ENCODE assay signal across 10 cellular contexts in the genomic region with DNA sequence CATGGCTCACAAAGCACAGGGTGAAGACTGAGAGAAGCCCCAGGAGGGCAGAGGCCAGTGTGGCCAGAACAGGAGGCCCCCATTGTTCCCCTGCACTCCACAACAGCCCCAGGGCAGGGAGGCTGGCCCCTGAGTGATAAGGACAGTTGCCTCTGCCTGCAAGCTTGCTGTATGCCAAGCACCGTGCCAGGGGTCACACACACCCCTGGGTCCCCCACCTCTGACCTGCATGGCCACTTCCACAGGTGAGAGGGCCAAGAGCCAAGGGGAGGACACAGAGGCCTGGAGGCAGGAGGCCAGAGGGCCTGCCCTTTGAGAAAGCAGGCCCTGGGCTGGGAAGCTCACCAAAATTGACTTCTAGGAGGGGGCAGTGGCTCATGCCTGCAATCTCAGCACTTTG. TPM values are rescaled to one million over a fixed set of nuclear protein-coding genes. Genes with fewer than 3 reads are reported as not detected.
DNase-seq lines count a peak whose midpoint lies in the region; ATAC-seq, FAIRE-seq and TF ChIP-seq lines count a peak whose summit lies in the region.
"Had no signal": no experiment of that assay in that cellular context is flagged by ENCODE, and none has a peak within 500 bp of the region (broad histone marks: within the 10 kb centered on the region; RNA-seq: fewer than 3 reads in every experiment).

No MANE protein-coding gene starts in this region.

- POLR2A ChIA-PET in A549 (lab: Yijun Ruan, JAX) = no interaction called here

- H3F3A ChIP-seq in GM23338 (replicated peaks; ENCODE audit: low read depth) = peaks cover 18% of the 10 kb centered on the region

- TF ChIP-seq POLR2A in A549 (IDR thresholded peaks at IDR 0.05; ENCODE audit: low read length) (no peak), uterus (IDR thresholded peaks at IDR 0.05) (no peak)

- peaks cover 41% of the 10 kb centered on the region for H3K36me3 Mint-ChIP-seq in GM23338 (ENCODE audit: low read depth)
- H3K36me3 Mint-ChIP-seq in natural killer cell = no peaks in the 10 kb centered on the region

- H3K27me3 Mint-ChIP-seq in GM23338 (ENCODE audit: insufficient read depth, low read depth, poor library complexity) = peaks cover 29% of the 10 kb centered on the region
- no peaks in the 10 kb centered on the region for H3K27me3 Mint-ChIP-seq in natural killer cell (ENCODE audit: low read depth in 2 of 2)

- peaks cover 40% of the 10 kb centered on the region for H3K4me1 Mint-ChIP-seq in GM23338
- H3K4me1 Mint-ChIP-seq in natural killer cell = peaks cover 54 to 71% of the 10 kb centered on the region in 2 donors

- H3K4me1 ChIP-seq in A549 = peaks cover 57% of the 10 kb centered on the region
- H3K4me1 ChIP-seq in GM23338 (ENCODE audit: insufficient read depth) = peaks cover 18% of the 10 kb centered on the region
- H3K4me1 ChIP-seq in ascending aorta = peaks cover 16 to 52% of the 10 kb centered on the region in 2 donors
- H3K4me1 ChIP-seq in uterus = peaks cover 10 to 26% of the 10 kb centered on the region in 2 donors

- ATAC-seq in A549 = no peak
- ATAC-seq in GM23338 = no peak
- no peak for ATAC-seq in natural killer cell
- no peak for ATAC-seq in HG03469 (IDR thresholded peaks at IDR 0.05; ENCODE audit: unreplicated experiment)
- ATAC-seq: body of pancreas had no signal

- H3K4me3 ChIP-seq in A549 (no peak overlapping the region), GM23338 (no peak overlapping the region), ascending aorta (no peak overlapping the region), uterus (no peak overlapping the region)
- H3K4me3 ChIP-seq: body of pancreas had no signal

- TF ChIP-seq RAD21 in A549 (conservative IDR thresholded peaks at IDR 0.05 in 1 of 2, IDR thresholded peaks at IDR 0.05 in 1 of 2) = no peak

- H2AFZ ChIP-seq in GM23338 = no peak overlapping the region

- H3K27ac ChIP-seq in A549 (peak overlapping the region in 1 of 2 experiments; percentile 53; a peak in 3 of 6 replicates), GM23338 (ENCODE audit: low read depth) (0 out of 2 replicates have a peak overlapping the region, but pooled peaks have one; percentile 59), ascending aorta (peak overlapping the region; percentile 22 to 96), uterus (peak overlapping the region in 1 of 2 donors; percentile 39)

- H3K27me3 ChIP-seq in GM23338 (ENCODE audit: insufficient read depth) (no peaks in the 10 kb centered on the region), ascending aorta (no peaks in the 10 kb centered on the region), uterus (no peaks in the 10 kb centered on the region)
- H3K27me3 ChIP-seq: body of pancreas had no signal

- peaks cover 24% of the 10 kb centered on the region for H3K79me2 ChIP-seq in GM23338 (replicated peaks; ENCODE audit: insufficient read depth)

- intact Hi-C loops in ascending aorta (cut with DNase I) = loop anchor here (10.0 kb wide), 1 partner anchor 165 kb away; the partner anchor contains the start of gene SLC26A6
- intact Hi-C loops in natural killer cell (cut with micrococcal nuclease) = no loop called here
- intact Hi-C loops in uterus (cut with DNase I; ENCODE audit: low total_unique reads) = no loop called here

- peaks cover 4% of the 10 kb centered on the region for H3K9me3 Mint-ChIP-seq in GM23338
- H3K9me3 Mint-ChIP-seq in natural killer cell = no peaks in the 10 kb centered on the region

- no peaks in the 10 kb centered on the region for H3K9me2 ChIP-seq in GM23338 (ENCODE audit: insufficient read depth)

- H3K4me2 ChIP-seq in A549 (peak overlapping the region; percentile 41; the same call in 2 of the 3 replicates), GM23338 (no peak overlapping the region)

- no CpG with 5 or more reads among the region's 1 CpG for WGBS in A549 (ENCODE audit: missing lambda C conversion rate)

- H3K9me3 ChIP-seq in A549 = no peaks in the 10 kb centered on the region
- H3K9me3 ChIP-seq in ascending aorta = no peaks in the 10 kb centered on the region
- no peaks in the 10 kb centered on the region for H3K9me3 ChIP-seq in uterus
- H3K9me3 ChIP-seq: body of pancreas had no signal

- FAIRE-seq in A549 (lab: Jason Lieb, UNC) = no peak

- CTCF ChIA-PET in A549 (lab: Yijun Ruan, JAX) = interaction anchor here (1.1 kb wide), 1 partner anchor 34 kb away, joined by 3 read pairs; no protein-coding TSS in a partner anchor

- H3K27ac Mint-ChIP-seq in GM23338 = peak overlapping the region; percentile 66
- H3K27ac Mint-ChIP-seq in natural killer cell = peak overlapping the region; percentile 67 to 97

- H3K4me3 Mint-ChIP-seq in GM23338 (no peak overlapping the region; the same call in 2 of the 3 replicates), natural killer cell (peak overlapping the region; percentile 56)

- no peaks in the 10 kb centered on the region for H4K20me1 ChIP-seq in GM23338 (replicated peaks; ENCODE audit: insufficient read depth)

- H3K36me3 ChIP-seq in GM23338 (ENCODE audit: insufficient read depth) (peaks cover 9% of the 10 kb centered on the region; the same call in 1 of the 2 replicates), ascending aorta (peaks cover 12 to 26% of the 10 kb centered on the region in 2 donors), uterus (no peaks in the 10 kb centered on the region)

- TF ChIP-seq EP300 in A549 (IDR thresholded peaks at IDR 0.05) = no peak

- DNase-seq in A549 (ENCODE audit: low read depth in 1 of 2, low spot score in 1 of 2) (no peak), GM23338 (ENCODE audit: low spot score) (no peak), ascending aorta (ENCODE audit: low spot score in 2 of 2) (no peak), natural killer cell (no peak), uterus (no peak), Ammon's horn (ENCODE audit: low spot score) (no peak), AG08395 (ENCODE audit: low spot score) (no peak)
- DNase-seq: body of pancreas, NCI-H345 had no signal

- TF ChIP-seq CTCF in A549 (IDR thresholded peaks at IDR 0.05) (no peak), GM23338 (conservative IDR thresholded peaks at IDR 0.05; ENCODE audit: low read depth in 2 of 2) (no peak), ascending aorta (IDR thresholded peaks at IDR 0.05) (no peak), natural killer cell (IDR thresholded peaks at IDR 0.05) (no peak), uterus (IDR thresholded peaks at IDR 0.05) (no peak)

RNA-seq across cellular contexts. Expression of gene ATRIP, which starts 23.7 kb away (rescaled TPM):
- 8.5 and 9.4 TPM in 2 replicates for polyA plus RNA-seq in A549 (2011; rRNA removed)
- polyA plus RNA-seq in A549 (2012; cell fraction: cytosol; rRNA removed) = 8.6 and 8.9 TPM in 2 replicates
- 21.4 and 21.5 TPM in 2 replicates for polyA plus RNA-seq in A549 (2012; cell fraction: nucleus; rRNA removed)
- 5.8 to 6.6 TPM (median 6.1 TPM) in 3 replicates for polyA plus RNA-seq in A549 (2017; fragmentation: RNase III; extraction: RNeasy Plus Mini Kit Qiagen cat#74134 plus additional on column Dnase treatment)
- 12.5 and 13.1 TPM in 2 replicates for polyA minus RNA-seq in A549 (2011; rRNA and poly(A)+ RNA removed)
- 17.3 and 17.6 TPM in 2 replicates for total RNA-seq in GM23338 (2014; rRNA removed; shearing (Covaris generic))
- polyA plus RNA-seq in GM23338 (2016; fragmentation: Nextera tagmentation; extraction: Ambion mirVana) = 5.8 and 6.1 TPM in 2 replicates
- 9.0 TPM for total RNA-seq in ascending aorta
- 10 to 100 TPM in 2 of 3 donors, 1 to 10 TPM in 1; 8.5 to 11.0 (median 10.6) TPM for total RNA-seq in natural killer cell
- total RNA-seq in uterus = 10 to 100 TPM in 1 of 4 donors, 1 to 10 TPM in 3; 5.3 to 11.5 (median 7.5) TPM

RNA-seq across cellular contexts. Expression of gene TMA7, which starts 30.2 kb away (rescaled TPM):
- 139 and 303 TPM in 2 replicates for polyA plus RNA-seq in A549 (2011; rRNA removed)
- 117 and 193 TPM in 2 replicates for polyA plus RNA-seq in A549 (2012; cell fraction: cytosol; rRNA removed)
- 29.3 and 61.3 TPM in 2 replicates for polyA plus RNA-seq in A549 (2012; cell fraction: nucleus; rRNA removed)
- 417 to 485 TPM (median 420 TPM) in 3 replicates for polyA plus RNA-seq in A549 (2017; fragmentation: RNase III; extraction: RNeasy Plus Mini Kit Qiagen cat#74134 plus additional on column Dnase treatment)
- polyA minus RNA-seq in A549 (2011; rRNA and poly(A)+ RNA removed) = 10.5 and 15.8 TPM in 2 replicates
- 362 and 419 TPM in 2 replicates for total RNA-seq in GM23338 (2014; rRNA removed; shearing (Covaris generic))
- 2,089 and 2,333 TPM in 2 replicates for polyA plus RNA-seq in GM23338 (2016; fragmentation: Nextera tagmentation; extraction: Ambion mirVana)
- 142 TPM for total RNA-seq in ascending aorta
- total RNA-seq in natural killer cell = 100 to 1,000 TPM; 192 to 239 (median 229) TPM
- total RNA-seq in uterus = 100 to 1,000 TPM in 3 of 4 donors, 10 to 100 TPM in 1; 94.8 to 195 (median 141) TPM

RNA-seq across cellular contexts. Expression of gene CCDC51, which starts 30.4 kb away (rescaled TPM):
- polyA plus RNA-seq in A549 (2011; rRNA removed) = 19.8 and 22.9 TPM in 2 replicates
- 26.0 and 26.1 TPM in 2 replicates for polyA plus RNA-seq in A549 (2012; cell fraction: cytosol; rRNA removed)
- polyA plus RNA-seq in A549 (2012; cell fraction: nucleus; rRNA removed) = 17.5 and 19.2 TPM in 2 replicates
- 24.6 to 26.7 TPM (median 25.7 TPM) in 3 replicates for polyA plus RNA-seq in A549 (2017; fragmentation: RNase III; extraction: RNeasy Plus Mini Kit Qiagen cat#74134 plus additional on column Dnase treatment)
- polyA minus RNA-seq in A549 (2011; rRNA and poly(A)+ RNA removed) = 11.1 and 14.0 TPM in 2 replicates
- 24.1 and 28.9 TPM in 2 replicates for total RNA-seq in GM23338 (2014; rRNA removed; shearing (Covaris generic))
- polyA plus RNA-seq in GM23338 (2016; fragmentation: Nextera tagmentation; extraction: Ambion mirVana) = 20.8 and 22.2 TPM in 2 replicates
- 19.3 TPM for total RNA-seq in ascending aorta
- 1 to 10 TPM; 4.4 to 8.8 (median 6.8) TPM for total RNA-seq in natural killer cell
- total RNA-seq in uterus = 10 to 100 TPM in 2 of 4 donors, 1 to 10 TPM in 2; 2.6 to 11.1 (median 7.8) TPM

RNA-seq across cellular contexts. Expression of gene SHISA5, which starts 33.7 kb away (rescaled TPM):
- 94.3 and 104 TPM in 2 replicates for polyA plus RNA-seq in A549 (2011; rRNA removed)
- 150 and 186 TPM in 2 replicates for polyA plus RNA-seq in A549 (2012; cell fraction: cytosol; rRNA removed)
- 107 and 157 TPM in 2 replicates for polyA plus RNA-seq in A549 (2012; cell fraction: nucleus; rRNA removed)
- 86.8 to 90.1 TPM (median 87.5 TPM) in 3 replicates for polyA plus RNA-seq in A549 (2017; fragmentation: RNase III; extraction: RNeasy Plus Mini Kit Qiagen cat#74134 plus additional on column Dnase treatment)
- 97.4 and 118 TPM in 2 replicates for polyA minus RNA-seq in A549 (2011; rRNA and poly(A)+ RNA removed)
- total RNA-seq in GM23338 (2014; rRNA removed; shearing (Covaris generic)) = 148 and 166 TPM in 2 replicates
- polyA plus RNA-seq in GM23338 (2016; fragmentation: Nextera tagmentation; extraction: Ambion mirVana) = 146 and 167 TPM in 2 replicates
- 218 TPM for total RNA-seq in ascending aorta
- total RNA-seq in natural killer cell = 100 to 1,000 TPM; 211 to 237 (median 218) TPM
- 100 to 1,000 TPM in 1 of 4 donors, 10 to 100 TPM in 3; 52.4 to 210 (median 72.8) TPM for total RNA-seq in uterus

RNA-seq across cellular contexts. Expression of gene PLXNB1, which starts 40.4 kb away (rescaled TPM):
- polyA plus RNA-seq in A549 (2011; rRNA removed) (10.0 and 12.6 TPM in 2 replicates), A549 (2017; fragmentation: RNase III; extraction: RNeasy Plus Mini Kit Qiagen cat#74134 plus additional on column Dnase treatment) (16.7 to 20.9 TPM (median 20.5 TPM) in 3 replicates), GM23338 (2016; fragmentation: Nextera tagmentation; extraction: Ambion mirVana) (49.0 and 49.3 TPM in 2 replicates)
- 11.8 and 15.0 TPM in 2 replicates for polyA plus RNA-seq in A549 (2012; cell fraction: cytosol; rRNA removed)
- 87.1 and 98.2 TPM in 2 replicates for polyA plus RNA-seq in A549 (2012; cell fraction: nucleus; rRNA removed)
- 27.0 and 33.1 TPM in 2 replicates for polyA minus RNA-seq in A549 (2011; rRNA and poly(A)+ RNA removed)
- total RNA-seq in GM23338 (2014; rRNA removed; shearing (Covaris generic)) = 144 and 164 TPM in 2 replicates
- total RNA-seq in ascending aorta (160 TPM), natural killer cell (1 to 10 TPM; 4.3 to 5.0 (median 4.4) TPM), uterus (100 to 1,000 TPM in 1 of 4 donors, 10 to 100 TPM in 3; 23.5 to 133 (median 60.9) TPM)
